ENCODE assay signal across 1 cellular context in the genomic region with DNA sequence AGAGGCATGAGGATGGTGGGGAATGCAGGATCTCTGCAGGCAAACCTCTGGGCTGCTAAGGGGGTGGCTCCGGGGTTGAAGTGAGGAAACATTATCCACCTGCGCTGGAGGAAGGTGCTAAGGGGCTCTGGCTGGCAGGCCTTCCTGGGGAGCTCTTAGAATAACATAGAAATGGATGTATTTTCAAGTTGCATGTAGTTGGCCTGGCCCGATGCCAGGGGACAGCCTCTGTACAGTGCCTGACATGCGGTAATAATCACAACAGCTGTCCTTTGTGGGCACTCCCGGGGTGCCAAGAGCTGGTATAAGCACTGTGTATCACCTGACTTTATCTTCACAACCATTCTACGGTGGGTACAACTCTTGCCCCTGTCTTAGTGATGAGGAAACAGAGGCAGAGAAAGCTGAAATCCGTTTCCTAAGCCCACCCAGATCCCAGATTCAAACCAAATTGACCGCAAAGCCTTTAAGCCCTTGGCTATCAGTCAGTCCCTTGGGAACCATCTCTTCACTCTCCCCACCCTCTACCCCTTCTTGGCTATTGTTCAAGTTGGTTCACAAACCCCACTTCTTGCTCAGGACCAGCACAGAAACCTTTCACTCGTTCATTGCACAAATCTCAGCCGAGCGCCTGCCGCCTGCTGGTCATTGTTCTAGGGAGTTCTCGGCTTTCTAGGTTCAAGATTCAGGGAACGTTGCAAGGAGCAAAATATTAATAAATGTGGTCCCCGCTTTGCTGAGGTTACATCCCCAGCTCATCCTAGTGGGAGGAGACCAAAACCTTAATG.
TF ChIP-seq lines count a peak whose summit lies in the region.

No MANE protein-coding gene starts in this region.

TF ChIP-seq in HepG2, 621 proteins besides CTCF, POLR2A, EP300 and RAD21:
- no peak for TF ChIP-seq ZFP62 (CRISPR knock-in tag; IDR thresholded peaks at IDR 0.05)
- no peak for TF ChIP-seq ZNF264 (CRISPR knock-in tag; IDR thresholded peaks at IDR 0.05)
- TF ChIP-seq ZFP36L1 (CRISPR knock-in tag; IDR thresholded peaks at IDR 0.05), result no peak
